Comparison of ENCODE assay signal across 2 cellular contexts in genomic region chr12:120930032-120930431, GRCh38.
TF ChIP-seq lines count a peak whose summit lies in the region.

No MANE protein-coding gene starts in this region.

TF ChIP-seq in HepG2, 621 proteins besides CTCF, POLR2A, EP300 and RAD21:
- TF ChIP-seq ZNF180 (CRISPR knock-in tag; IDR thresholded peaks at IDR 0.05; ENCODE audit: borderline replicate concordance, low read depth) (no peak), ZNF318 (CRISPR knock-in tag; IDR thresholded peaks at IDR 0.05) (no peak), BHLHE40 (IDR thresholded peaks at IDR 0.05; ENCODE audit: low read length) (no peak), RXRA (CRISPR knock-in tag; IDR thresholded peaks at IDR 0.05) (no peak), ZNF768 (CRISPR knock-in tag; IDR thresholded peaks at IDR 0.05) (peak; percentile 61; the same call in 1 of the 2 replicates), ZNF281 (CRISPR knock-in tag; IDR thresholded peaks at IDR 0.05; ENCODE audit: borderline replicate concordance) (no peak), ZBTB1 (CRISPR knock-in tag; IDR thresholded peaks at IDR 0.05; ENCODE audit: borderline replicate concordance) (no peak), ZNF629 (CRISPR knock-in tag; conservative IDR thresholded peaks at IDR 0.05) (peak; percentile 28; the same call in 1 of the 2 replicates)

TF ChIP-seq in K562, 482 proteins besides CTCF, POLR2A, EP300 and RAD21:
- TF ChIP-seq RBM25 (IDR thresholded peaks at IDR 0.05; ENCODE audit: low read depth, low read length, severe bottlenecking) (peak; percentile 52), MAFF (IDR thresholded peaks at IDR 0.05; ENCODE audit: low read length) (no peak), HCFC1 (IDR thresholded peaks at IDR 0.05; ENCODE audit: low read depth, low read length) (no peak), CBX2 (IDR thresholded peaks at IDR 0.05; ENCODE audit: insufficient read depth, low read length, poor library complexity, severe bottlenecking) (no peak), ARID1B (IDR thresholded peaks at IDR 0.05) (no peak), CGGBP1 (CRISPR knock-in tag; IDR thresholded peaks at IDR 0.05) (no peak), NR2C2 (CRISPR knock-in tag; IDR thresholded peaks at IDR 0.05) (no peak), NR2C2 (tag; IDR thresholded peaks at IDR 0.05) (no peak), ZNF444 (CRISPR knock-in tag; IDR thresholded peaks at IDR 0.05) (no peak), ZFP36 (IDR thresholded peaks at IDR 0.05; ENCODE audit: low read depth, low read length, partially characterized antibody) (peak; percentile 17)
